ENCODE assay signal across 12 cellular contexts in the genomic region with DNA sequence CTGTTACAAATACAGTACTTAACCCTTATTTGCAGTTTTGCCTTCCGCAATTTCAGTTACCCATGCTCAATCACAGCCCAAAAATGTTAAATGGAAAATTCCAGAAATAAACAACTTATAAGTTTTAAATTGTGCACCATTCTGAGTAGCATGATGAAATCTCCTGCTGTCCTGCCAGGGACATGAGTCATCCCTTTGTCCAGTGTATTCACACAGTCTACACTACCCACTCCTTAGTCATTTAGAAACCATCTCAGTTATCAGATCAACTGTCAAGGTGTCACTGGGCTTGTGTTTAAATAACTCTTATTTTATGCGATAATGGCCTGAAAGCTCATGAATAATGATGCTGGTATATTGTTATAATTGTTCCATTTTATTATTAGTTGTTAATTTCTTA.
DNase-seq lines count a peak whose midpoint lies in the region; ATAC-seq and TF ChIP-seq lines count a peak whose summit lies in the region.
"Had no signal": no experiment of that assay in that cellular context is flagged by ENCODE, and none has a peak within 500 bp of the region (broad histone marks: within the 10 kb centered on the region; RNA-seq: fewer than 3 reads in every experiment).

No MANE protein-coding gene starts in this region.

- H3K27me3 ChIP-seq in prostate gland (replicated peaks; ENCODE audit: insufficient read depth) = no peaks in the 10 kb centered on the region

- H3K4me3 ChIP-seq in astrocyte of the spinal cord (ENCODE audit: low read depth, low read length) = no peak overlapping the region
- no peak overlapping the region for H3K4me3 ChIP-seq in prostate gland

- intact Hi-C loops in prostate gland (cut with DNase I) = no loop called here

- TF ChIP-seq CTCF in AG09319 (IDR thresholded peaks at IDR 0.05; ENCODE audit: low read depth, low read length) = no peak
- TF ChIP-seq CTCF in astrocyte of the spinal cord (IDR thresholded peaks at IDR 0.05; ENCODE audit: low read depth, low read length) = no peak
- TF ChIP-seq CTCF in prostate gland (IDR thresholded peaks at IDR 0.05) = no peak

- DNase-seq in AG09319 (ENCODE audit: extremely low read depth, low read depth) (peak; percentile 70), astrocyte of the spinal cord (ENCODE audit: low read depth, low spot score) (peak; percentile 88), kidney tubule cell (ENCODE audit: low spot score) (peak; percentile 87), foreskin melanocyte (no peak), prostate gland (ENCODE audit: low spot score) (no peak), NCI-H526 treated with DMSO at 0.1 percent for 48 hours (lab: John Stamatoyannopoulos, UW) (no peak)
- DNase-seq: activated CD4-positive, alpha-beta memory T cell treated with anti-CD3 and anti-CD28 coated beads for 36 hours; CD8-positive, alpha-beta memory T cell; effector memory CD8-positive, alpha-beta T cell; NCI-H82 had no signal

- no peaks in the 10 kb centered on the region for H3K4me1 ChIP-seq in prostate gland (replicated peaks)

- ATAC-seq in HG03432 (IDR thresholded peaks at IDR 0.05; ENCODE audit: unreplicated experiment) = peak; percentile 65
- no peak for ATAC-seq in HG03457 (IDR thresholded peaks at IDR 0.05; ENCODE audit: unreplicated experiment)
- ATAC-seq: effector memory CD8-positive, alpha-beta T cell had no signal

- 49% methylated on average over 2 of the region's 2 CpGs for WGBS in prostate gland

- no peaks in the 10 kb centered on the region for H3K9me3 ChIP-seq in prostate gland

- H3K36me3 ChIP-seq in prostate gland = no peaks in the 10 kb centered on the region

- in situ Hi-C loops in astrocyte of the spinal cord (cut with HindIII; ENCODE audit: low sequenced_read_pairs) = no loop called here

- H3K27ac ChIP-seq in prostate gland = no peak overlapping the region

- no peak for TF ChIP-seq POLR2A in prostate gland (IDR thresholded peaks at IDR 0.05)

Comparison
In these comparisons a context has a peak if more than half of its experiments do, and no peak if none do; other contexts are left out.
1. DNase-seq: peak in AG09319 (single experiment), astrocyte of the spinal cord (single experiment) and kidney tubule cell (single experiment); none in foreskin melanocyte (single experiment), prostate gland (single experiment) and NCI-H526 treated with DMSO at 0.1 percent for 48 hours (single experiment).